1 cellular context compared by ENCODE assay signal in the genomic region with DNA sequence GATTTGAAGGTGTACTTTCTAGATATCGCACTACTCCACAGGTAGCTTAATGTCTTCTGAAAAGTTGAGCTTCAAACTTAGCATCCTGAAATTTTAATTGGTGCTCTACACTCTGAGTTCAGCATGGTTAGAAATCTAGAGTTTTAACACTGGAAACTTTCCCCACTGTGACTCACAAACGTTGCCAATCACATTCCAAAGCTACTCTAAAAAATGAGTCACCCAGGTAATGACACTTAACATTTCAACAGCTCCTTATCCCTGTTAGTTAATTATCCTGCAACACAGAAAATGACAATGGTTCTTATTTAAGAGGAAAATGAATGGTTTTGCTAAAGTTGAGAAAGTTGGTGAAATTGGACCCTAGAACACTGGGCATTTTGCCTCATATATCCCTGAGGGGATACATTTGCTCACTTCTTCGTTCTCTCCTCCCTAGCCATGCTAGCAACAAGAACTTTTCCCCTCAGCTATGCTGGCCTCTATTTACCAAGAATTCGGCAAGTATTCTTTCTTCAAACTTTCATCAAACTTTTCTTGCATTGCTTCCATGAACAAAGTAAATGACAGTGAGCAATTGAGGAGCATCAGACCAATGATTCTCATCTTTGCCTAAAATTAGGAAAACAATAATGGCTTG.
TF ChIP-seq lines count a peak whose summit lies in the region.

No MANE protein-coding gene starts in this region.

TF ChIP-seq in SK-N-SH treated with all-trans-retinoic acid at 6 μM for 48 hours, 23 proteins besides CTCF, POLR2A, EP300 and RAD21 (continued from another document):
- TF ChIP-seq, protein P1, sequence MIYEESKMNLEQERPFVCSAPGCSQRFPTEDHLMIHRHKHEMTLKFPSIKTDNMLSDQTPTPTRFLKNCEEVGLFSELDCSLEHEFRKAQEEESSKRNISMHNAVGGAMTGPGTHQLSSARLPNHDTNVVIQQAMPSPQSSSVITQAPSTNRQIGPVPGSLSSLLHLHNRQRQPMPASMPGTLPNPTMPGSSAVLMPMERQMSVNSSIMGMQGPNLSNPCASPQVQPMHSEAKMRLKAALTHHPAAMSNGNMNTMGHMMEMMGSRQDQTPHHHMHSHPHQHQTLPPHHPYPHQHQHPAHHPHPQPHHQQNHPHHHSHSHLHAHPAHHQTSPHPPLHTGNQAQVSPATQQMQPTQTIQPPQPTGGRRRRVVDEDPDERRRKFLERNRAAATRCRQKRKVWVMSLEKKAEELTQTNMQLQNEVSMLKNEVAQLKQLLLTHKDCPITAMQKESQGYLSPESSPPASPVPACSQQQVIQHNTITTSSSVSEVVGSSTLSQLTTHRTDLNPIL (CRISPR knock-in tag; IDR thresholded peaks at IDR 0.05; ENCODE audit: low read depth) = no peak
- TF ChIP-seq RARB (CRISPR knock-in tag; IDR thresholded peaks at IDR 0.05) = no peak
- TF ChIP-seq ARNTL (CRISPR knock-in tag; IDR thresholded peaks at IDR 0.05; ENCODE audit: borderline replicate concordance, low read depth) = no peak
